ENCODE assay signal across 8 cellular contexts in the genomic region with DNA sequence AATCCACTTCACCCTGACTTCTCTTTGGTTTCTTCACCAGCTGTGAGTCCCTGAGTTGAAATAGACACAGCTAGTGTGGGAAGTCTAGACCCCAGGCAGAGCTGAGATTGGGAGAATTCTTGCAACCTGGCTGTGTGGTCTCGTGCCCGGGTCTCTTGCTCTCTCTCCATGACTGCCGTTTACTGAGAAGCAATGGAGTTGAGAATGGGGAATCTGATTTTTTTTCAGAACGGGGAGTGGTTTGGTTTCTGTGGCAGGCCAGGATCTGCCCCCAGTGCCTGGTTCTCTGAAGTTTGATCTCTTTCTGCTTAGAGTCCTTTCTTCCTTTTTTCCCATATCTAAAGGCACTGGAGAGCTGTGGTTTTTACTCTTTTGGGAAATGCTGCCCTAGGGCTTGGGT. TPM values are rescaled to one million over a fixed set of nuclear protein-coding genes. Genes with fewer than 3 reads are reported as not detected.
A peak's percentile ranks its signal among the peaks of the same experiment; 100 is the strongest.
DNase-seq lines count a peak whose midpoint lies in the region; ATAC-seq and TF ChIP-seq lines count a peak whose summit lies in the region.

No MANE protein-coding gene starts in this region.

- H3K4me1 ChIP-seq in CD4-positive, CD25-positive, alpha-beta regulatory T cell (ENCODE audit: control insufficient read depth, insufficient read depth, low read length, poor library complexity, severe bottlenecking), result peaks cover 27% of the 10 kb centered on the region

- H3K9me3 ChIP-seq in CD4-positive, CD25-positive, alpha-beta regulatory T cell (ENCODE audit: control insufficient read depth in 2 of 2, low read length in 2 of 2), result no peaks in the 10 kb centered on the region

- DNase-seq in CD4-positive, CD25-positive, alpha-beta regulatory T cell, result no peak
- DNase-seq in M059J (ENCODE audit: low read depth), result peak; percentile 57
- DNase-seq in choroid plexus epithelial cell (ENCODE audit: low read depth), result peak; percentile 39
- no peak for DNase-seq in natural killer cell
- no peak for DNase-seq in NCI-H748 treated with DMSO at 0.1 percent for 48 hours (lab: John Stamatoyannopoulos, UW)
- DNase-seq in NCI-H2227 (lab: John Stamatoyannopoulos, UW; ENCODE audit: unreplicated experiment), result no peak
- no peak for DNase-seq in left colon

- no peak for ATAC-seq in CD4-positive, CD25-positive, alpha-beta regulatory T cell (ENCODE audit: low read depth in 2 of 2)
- ATAC-seq in natural killer cell (no peak), GM19395 (IDR thresholded peaks at IDR 0.05; ENCODE audit: unreplicated experiment) (no peak), left colon (no peak)

- H3K4me3 Mint-ChIP-seq in CD4-positive, CD25-positive, alpha-beta regulatory T cell, result peak overlapping the region; percentile 96 to 98 (median 96)
- peak overlapping the region; percentile 95 for H3K4me3 Mint-ChIP-seq in natural killer cell

- peak overlapping the region; percentile 43 to 97 (median 96) for H3K27ac Mint-ChIP-seq in CD4-positive, CD25-positive, alpha-beta regulatory T cell
- peak overlapping the region; percentile 86 to 92 for H3K27ac Mint-ChIP-seq in natural killer cell

- intact Hi-C loops in natural killer cell (cut with micrococcal nuclease) (no loop called here), left colon (cut with DNase I, micrococcal nuclease) (loop anchor here (5.0 kb wide), 2 partner anchors 42 to 47 kb away; no protein-coding TSS in a partner anchor)

- no peak for TF ChIP-seq CTCF in choroid plexus epithelial cell (conservative IDR thresholded peaks at IDR 0.05; ENCODE audit: low read depth, low read length)
- TF ChIP-seq CTCF in natural killer cell (IDR thresholded peaks at IDR 0.05), result no peak

- H3K9me3 Mint-ChIP-seq in CD4-positive, CD25-positive, alpha-beta regulatory T cell, result no peaks in the 10 kb centered on the region
- H3K9me3 Mint-ChIP-seq in natural killer cell, result no peaks in the 10 kb centered on the region

- peaks cover 10% of the 10 kb centered on the region for H3K36me3 ChIP-seq in CD4-positive, CD25-positive, alpha-beta regulatory T cell (ENCODE audit: control insufficient read depth, insufficient read depth, low read length)

- H3K27me3 Mint-ChIP-seq in CD4-positive, CD25-positive, alpha-beta regulatory T cell, result no peaks in the 10 kb centered on the region
- H3K27me3 Mint-ChIP-seq in natural killer cell (ENCODE audit: low read depth in 2 of 2), result no peaks in the 10 kb centered on the region

- H3K27ac ChIP-seq in CD4-positive, CD25-positive, alpha-beta regulatory T cell (ENCODE audit: insufficient read depth, low read length, poor library complexity, severe bottlenecking), result peak overlapping the region; percentile 5

- peak overlapping the region; percentile 86 for H3K4me3 ChIP-seq in CD4-positive, CD25-positive, alpha-beta regulatory T cell (ENCODE audit: low read depth, low read length)
- H3K4me3 ChIP-seq in choroid plexus epithelial cell (ENCODE audit: low read depth, low read length), result peak overlapping the region; percentile 77

- peaks cover 11 to 39% (median 24%) of the 10 kb centered on the region in 4 donors for H3K4me1 Mint-ChIP-seq in CD4-positive, CD25-positive, alpha-beta regulatory T cell
- H3K4me1 Mint-ChIP-seq in natural killer cell, result peaks cover 26 to 31% of the 10 kb centered on the region in 2 donors

- H3K36me3 Mint-ChIP-seq in CD4-positive, CD25-positive, alpha-beta regulatory T cell, result peaks cover 9% of the 10 kb centered on the region
- H3K36me3 Mint-ChIP-seq in natural killer cell, result no peaks in the 10 kb centered on the region

- no peaks in the 10 kb centered on the region for H3K27me3 ChIP-seq in CD4-positive, CD25-positive, alpha-beta regulatory T cell (ENCODE audit: control insufficient read depth, insufficient read depth, low read length)

RNA-seq across cellular contexts. Expression of gene SIDT2, which starts 1.5 kb away (rescaled TPM):
- total RNA-seq in CD4-positive, CD25-positive, alpha-beta regulatory T cell, result 129 TPM
- 1 to 10 TPM; 2.5 to 5.9 (median 4.6) TPM for polyA plus RNA-seq in CD4-positive, CD25-positive, alpha-beta regulatory T cell
- total RNA-seq in M059J (2014; rRNA removed; shearing (Covaris generic)), result 13.6 and 20.1 TPM in 2 replicates
- total RNA-seq in natural killer cell (100 to 1,000 TPM in 1 of 3 donors, 10 to 100 TPM in 2; 80.0 to 111 (median 82.0) TPM), left colon (10 to 100 TPM; 70.9 to 79.1 TPM)

RNA-seq across cellular contexts. Expression of gene TAGLN, which starts 19.1 kb away (rescaled TPM):
- total RNA-seq in CD4-positive, CD25-positive, alpha-beta regulatory T cell, result 11.7 TPM
- polyA plus RNA-seq in CD4-positive, CD25-positive, alpha-beta regulatory T cell, result 1 to 10 TPM in 1 of 4 donors, under 1 TPM in 3; 0.25 to 1.3 (median 0.64) TPM
- 335 and 409 TPM in 2 replicates for total RNA-seq in M059J (2014; rRNA removed; shearing (Covaris generic))
- total RNA-seq in natural killer cell, result 10 to 100 TPM in 1 of 3 donors, 1 to 10 TPM in 2; 8.2 to 18.0 (median 8.3) TPM
- total RNA-seq in left colon, result 100 to 1,000 TPM in 1 of 2 donors, 10 to 100 TPM in 1; 64.6 to 747 TPM

RNA-seq across cellular contexts. Expression of gene PAFAH1B2, which starts 35.9 kb away (rescaled TPM):
- 43.3 TPM for total RNA-seq in CD4-positive, CD25-positive, alpha-beta regulatory T cell
- polyA plus RNA-seq in CD4-positive, CD25-positive, alpha-beta regulatory T cell, result 10 to 100 TPM; 15.0 to 24.1 (median 16.9) TPM
- 104 and 152 TPM in 2 replicates for total RNA-seq in M059J (2014; rRNA removed; shearing (Covaris generic))
- total RNA-seq in natural killer cell (10 to 100 TPM; 46.1 to 71.0 (median 58.8) TPM), left colon (10 to 100 TPM; 74.0 to 75.5 TPM)

RNA-seq across cellular contexts. Expression of gene PCSK7, which starts 51.9 kb away (rescaled TPM):
- 478 TPM for total RNA-seq in CD4-positive, CD25-positive, alpha-beta regulatory T cell
- 10 to 100 TPM; 55.0 to 76.1 (median 63.4) TPM for polyA plus RNA-seq in CD4-positive, CD25-positive, alpha-beta regulatory T cell
- 32.0 and 33.6 TPM in 2 replicates for total RNA-seq in M059J (2014; rRNA removed; shearing (Covaris generic))
- total RNA-seq in natural killer cell (100 to 1,000 TPM; 397 to 471 (median 441) TPM), left colon (100 to 1,000 TPM; 153 to 232 TPM)

RNA-seq across cellular contexts. Expression of gene RNF214, which starts 52.5 kb away (rescaled TPM):
- total RNA-seq in CD4-positive, CD25-positive, alpha-beta regulatory T cell, result 54.6 TPM
- 10 to 100 TPM; 51.0 to 69.6 (median 55.7) TPM for polyA plus RNA-seq in CD4-positive, CD25-positive, alpha-beta regulatory T cell
- 7.8 and 7.9 TPM in 2 replicates for total RNA-seq in M059J (2014; rRNA removed; shearing (Covaris generic))
- total RNA-seq in natural killer cell, result 10 to 100 TPM; 13.7 to 20.7 (median 17.3) TPM
- total RNA-seq in left colon, result 10 to 100 TPM; 17.4 to 17.8 TPM

Comparison
In these comparisons a context has a peak if more than half of its experiments do, and no peak if none do; other contexts are left out.
1. DNase-seq: peak in M059J (single experiment) and choroid plexus epithelial cell (single experiment); none in CD4-positive, CD25-positive, alpha-beta regulatory T cell (0 of 3), natural killer cell (single experiment), NCI-H748 treated with DMSO at 0.1 percent for 48 hours (single experiment), NCI-H2227 (single experiment) and left colon (0 of 2).